In genomic region chr10:24485299-24485698, GRCh38 we compare ENCODE assay signal across 17 cellular contexts.
A peak's percentile ranks its signal among the peaks of the same experiment; 100 is the strongest.
DNase-seq lines count a peak whose midpoint lies in the region; ATAC-seq and TF ChIP-seq lines count a peak whose summit lies in the region.
"Had no signal": no experiment of that assay in that cellular context is flagged by ENCODE, and none has a peak within 500 bp of the region (broad histone marks: within the 10 kb centered on the region; RNA-seq: fewer than 3 reads in every experiment).

No MANE protein-coding gene starts in this region.

- no TSS peak for BruUV-seq in Calu3 (replicated peaks; lab: Mats Ljungman, UMichigan)

- DNase-seq in Calu3 (no peak), adrenal gland (peak in 5 of 7 donors; percentile 44 to 69 (median 61)), mucosa of gallbladder (ENCODE audit: low spot score) (peak; percentile 50), suprapubic skin (ENCODE audit: low spot score in 2 of 2) (no peak), T-helper 1 cell (no peak), cortex of kidney (lab: John Stamatoyannopoulos, UW) (no peak)
- no peak for DNase-seq in stimulated activated naive CD4-positive, alpha-beta T cell treated with Interleukin-2 at 50 U/mL for 16 hours (lab: John Stamatoyannopoulos, UW)
- DNase-seq: CD4-positive, alpha-beta T cell; DND-41; GDM1; HCEC 1CT; NCI-H1092 treated with DMSO at 0.1 percent for 48 hours; NCI-H1694; NCI-H446; SHP77 treated with DMSO at 0.1 percent for 48 hours had no signal

- TF ChIP-seq CTCF in Calu3 (IDR thresholded peaks at IDR 0.05; ENCODE audit: unreplicated experiment) (no peak), adrenal gland (IDR thresholded peaks at IDR 0.05) (no peak), suprapubic skin (IDR thresholded peaks at IDR 0.05) (no peak)

- H3K27ac Mint-ChIP-seq in Calu3 (ENCODE audit: unreplicated experiment), result peak overlapping the region; percentile 78
- H3K27ac Mint-ChIP-seq: CD4-positive, alpha-beta T cell had no signal

- H3K4me3 ChIP-seq in adrenal gland (no peak overlapping the region), suprapubic skin (no peak overlapping the region)
- H3K4me3 ChIP-seq: K562 had no signal

- ATAC-seq in HG02938 (IDR thresholded peaks at IDR 0.05; ENCODE audit: unreplicated experiment), result no peak
- ATAC-seq: K562 had no signal

- peaks cover 2% of the 10 kb centered on the region for H3K9me3 Mint-ChIP-seq in Calu3 (ENCODE audit: low read depth, unreplicated experiment)
- H3K9me3 Mint-ChIP-seq: CD4-positive, alpha-beta T cell had no signal

- no peaks in the 10 kb centered on the region for H3K27me3 Mint-ChIP-seq in Calu3 (ENCODE audit: unreplicated experiment)

- H3K27ac ChIP-seq in adrenal gland (peak overlapping the region in 1 of 5 donors; percentile 42), suprapubic skin (peak overlapping the region; percentile 75)

- peaks cover 74% of the 10 kb centered on the region for H3K4me1 Mint-ChIP-seq in Calu3 (ENCODE audit: low read depth, unreplicated experiment)

- H3K9me3 ChIP-seq in adrenal gland (replicated peaks in 1 of 3) (no peaks in the 10 kb centered on the region), suprapubic skin (no peaks in the 10 kb centered on the region)

- H3K36me3 Mint-ChIP-seq in Calu3 (ENCODE audit: insufficient read depth, unreplicated experiment), result peaks cover 38% of the 10 kb centered on the region

- H3K4me1 ChIP-seq in adrenal gland (replicated peaks in 1 of 2) (peaks cover 0 to 7% of the 10 kb centered on the region in 2 donors), suprapubic skin (peaks cover 32% of the 10 kb centered on the region)

- intact Hi-C loops in Calu3 (cut with micrococcal nuclease; ENCODE audit: unreplicated experiment) (no loop called here), adrenal gland (cut with DNase I) (no loop called here)

- H3K27me3 ChIP-seq in adrenal gland (no peaks in the 10 kb centered on the region), suprapubic skin (no peaks in the 10 kb centered on the region)

- CTCF ChIA-PET in Calu3 (lab: Charles Lee), result no interaction called here

- peak overlapping the region; percentile 28 for H3K4me3 Mint-ChIP-seq in Calu3 (ENCODE audit: low read depth, unreplicated experiment)
- H3K4me3 Mint-ChIP-seq: CD4-positive, alpha-beta T cell had no signal

- H3K36me3 ChIP-seq in adrenal gland (replicated peaks in 1 of 2), result no peaks in the 10 kb centered on the region
- peaks cover 12% of the 10 kb centered on the region for H3K36me3 ChIP-seq in suprapubic skin

- TF ChIP-seq EP300 in suprapubic skin (IDR thresholded peaks at IDR 0.05), result no peak

- TF ChIP-seq POLR2A in adrenal gland (IDR thresholded peaks at IDR 0.05), result no peak
- no peak for TF ChIP-seq POLR2A in suprapubic skin (IDR thresholded peaks at IDR 0.05)

- 26 to 44% (median 38%) methylated on average over 5 of the region's 5 CpGs for WGBS in adrenal gland, 4 donors
- WGBS in suprapubic skin, result 42% methylated on average over 5 of the region's 5 CpGs

Comparison
In these comparisons a context has a peak if more than half of its experiments do, and no peak if none do; other contexts are left out.
1. DNase-seq: peak in adrenal gland (5 of 7) and mucosa of gallbladder (single experiment); none in Calu3 (single experiment), suprapubic skin (0 of 2), stimulated activated naive CD4-positive, alpha-beta T cell treated with Interleukin-2 at 50 U/mL for 16 hours (single experiment), T-helper 1 cell (0 of 5) and cortex of kidney (single experiment).